Comparison of ENCODE assay signal across 11 cellular contexts in the genomic region with DNA sequence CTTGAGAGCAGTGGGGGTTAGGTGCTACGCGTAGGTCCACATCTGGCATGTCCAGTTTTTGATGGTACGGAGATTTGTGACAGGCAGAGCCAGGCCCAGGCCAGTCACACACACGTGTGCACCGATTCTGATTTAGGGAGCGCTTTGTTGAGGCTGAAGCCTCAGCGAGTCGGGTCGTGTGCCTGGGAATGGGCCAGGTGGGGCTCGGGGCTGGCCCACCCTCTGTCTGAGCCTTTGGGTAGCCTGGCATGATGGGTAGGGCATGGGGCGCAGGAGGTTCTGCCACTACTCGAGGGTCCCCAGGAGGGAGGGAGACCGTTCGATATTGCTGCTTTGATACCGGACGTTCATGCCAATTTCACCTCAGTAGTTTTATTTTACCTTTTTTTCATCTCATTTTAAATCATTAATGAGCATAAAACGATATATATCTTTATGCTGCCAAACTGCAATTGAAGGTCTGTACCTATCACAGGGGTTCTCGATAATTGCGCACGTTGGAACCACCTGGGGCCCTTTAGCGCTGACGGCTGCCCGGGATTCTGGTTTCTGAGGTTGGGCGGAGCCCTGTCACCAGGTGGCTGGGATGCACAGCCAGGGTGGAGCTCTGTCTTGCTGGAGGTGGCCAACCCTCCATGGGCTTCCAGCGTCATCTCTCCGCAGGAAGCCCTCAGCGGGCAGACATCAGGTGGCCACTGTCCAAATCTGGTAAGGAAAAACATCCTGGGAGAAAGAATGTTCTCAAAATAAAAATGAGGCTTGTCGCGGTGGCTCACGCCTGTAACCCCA.
"Had no signal": no experiment of that assay in that cellular context is flagged by ENCODE, and none has a peak within 500 bp of the region (broad histone marks: within the 10 kb centered on the region; RNA-seq: fewer than 3 reads in every experiment).

No MANE protein-coding gene starts in this region.

- H3K27me3 Mint-ChIP-seq: activated CD4-positive, alpha-beta memory T cell treated with anti-CD3 and anti-CD28 coated beads, Interleukin-2, amount 10 ng/mL, durations not matched to agents 7 days and 5 days; activated naive CD8-positive, alpha-beta T cell treated with anti-CD3 and anti-CD28 coated beads, Interleukin-2, amount 50 U/mL, for 24 hours had no signal

- H3K9me3 Mint-ChIP-seq: activated CD4-positive, alpha-beta memory T cell treated with anti-CD3 and anti-CD28 coated beads, Interleukin-2, amount 10 ng/mL, durations not matched to agents 7 days and 5 days; activated naive CD8-positive, alpha-beta T cell treated with anti-CD3 and anti-CD28 coated beads, Interleukin-2, amount 50 U/mL, for 24 hours; activated T-cell treated with anti-CD3 and anti-CD28 coated beads, Interleukin-2, amount 50 U/mL, for 72 hours; nephron progenitor cell had no signal

- H3K27ac Mint-ChIP-seq: activated CD4-positive, alpha-beta memory T cell treated with anti-CD3 and anti-CD28 coated beads, Interleukin-2, amount 10 ng/mL, durations not matched to agents 7 days and 5 days; activated naive CD8-positive, alpha-beta T cell treated with anti-CD3 and anti-CD28 coated beads, Interleukin-2, amount 50 U/mL, for 24 hours; activated T-cell treated with anti-CD3 and anti-CD28 coated beads, Interleukin-2, amount 50 U/mL, for 72 hours; nephron progenitor cell had no signal

- ATAC-seq: activated naive CD8-positive, alpha-beta T cell treated with anti-CD3 and anti-CD28 coated beads, Interleukin-2, amount 50 U/mL, for 24 hours; activated T-cell treated with anti-CD3 and anti-CD28 coated beads, Interleukin-2, amount 50 U/mL, for 72 hours had no signal

- H3K4me1 Mint-ChIP-seq: activated CD4-positive, alpha-beta memory T cell treated with anti-CD3 and anti-CD28 coated beads, Interleukin-2, amount 10 ng/mL, durations not matched to agents 7 days and 5 days; activated naive CD8-positive, alpha-beta T cell treated with anti-CD3 and anti-CD28 coated beads, Interleukin-2, amount 50 U/mL, for 24 hours had no signal

- DNase-seq: activated CD4-positive, alpha-beta memory T cell treated with anti-CD3 and anti-CD28 coated beads, Interleukin-2, amount 10 ng/mL, durations not matched to agents 7 days and 5 days; activated naive CD4-positive, alpha-beta T cell; activated naive CD8-positive, alpha-beta T cell treated with anti-CD3 and anti-CD28 coated beads, Interleukin-2, amount 50 U/mL, for 24 hours; activated T-cell treated with anti-CD3 and anti-CD28 coated beads, Interleukin-2, amount 50 U/mL, for 72 hours; foreskin melanocyte; mesenchymal stem cell; nephron progenitor cell; stimulated activated CD4-positive, alpha-beta T cell treated with anti-CD3 and anti-CD28 coated beads, Interleukin-12 subunit alpha, Interleukin-12 subunit beta, amount 100 ng/mL, for 4 hours; stimulated activated naive CD4-positive, alpha-beta T cell; T-helper 9 cell; trophoblast cell had no signal

- H3K4me3 Mint-ChIP-seq: activated CD4-positive, alpha-beta memory T cell treated with anti-CD3 and anti-CD28 coated beads, Interleukin-2, amount 10 ng/mL, durations not matched to agents 7 days and 5 days; activated naive CD8-positive, alpha-beta T cell treated with anti-CD3 and anti-CD28 coated beads, Interleukin-2, amount 50 U/mL, for 24 hours; activated T-cell treated with anti-CD3 and anti-CD28 coated beads, Interleukin-2, amount 50 U/mL, for 72 hours; nephron progenitor cell had no signal
